In genomic region chr1:155011437-155011907, GRCh38 we compare ENCODE assay signal across 11 cellular contexts. TPM values are rescaled to one million over a fixed set of nuclear protein-coding genes. Genes with fewer than 3 reads are reported as not detected.
DNase-seq lines count a peak whose midpoint lies in the region; ATAC-seq and TF ChIP-seq lines count a peak whose summit lies in the region.
"Had no signal": no experiment of that assay in that cellular context is flagged by ENCODE, and none has a peak within 500 bp of the region (broad histone marks: within the 10 kb centered on the region; RNA-seq: fewer than 3 reads in every experiment).

No MANE protein-coding gene starts in this region.

- H2AK5ac ChIP-seq in neuronal stem cell (ENCODE audit: low read depth, low read length): peak overlapping the region; percentile 58

- H3K27me3 ChIP-seq in heart right ventricle (no peaks in the 10 kb centered on the region), ectodermal cell (ENCODE audit: control insufficient read depth, insufficient read depth, low read length, poor library complexity, severe bottlenecking) (no peaks in the 10 kb centered on the region), neuronal stem cell (ENCODE audit: control insufficient read depth in 3 of 3, insufficient read depth in 3 of 3, low read depth in 1 of 3, low read length in 3 of 3) (no peaks in the 10 kb centered on the region)

- no peak overlapping the region for H3K4ac ChIP-seq in neuronal stem cell (ENCODE audit: low read length)

- H3K4me3 ChIP-seq in heart right ventricle (no peak overlapping the region), ectodermal cell (ENCODE audit: insufficient read depth, low read depth, low read length) (no peak overlapping the region), neuronal stem cell (ENCODE audit: low read length in 2 of 2) (no peak overlapping the region)
- H3K4me3 ChIP-seq: smooth muscle cell had no signal

- no peak overlapping the region for H3K9ac ChIP-seq in neuronal stem cell (ENCODE audit: low read depth, low read length, poor library complexity)

- H3K9me3 ChIP-seq in heart right ventricle (no peaks in the 10 kb centered on the region), ectodermal cell (ENCODE audit: control insufficient read depth, low read length) (no peaks in the 10 kb centered on the region), neuronal stem cell (replicated peaks in 1 of 2; ENCODE audit: control insufficient read depth in 2 of 2, insufficient read depth in 1 of 2, low read depth in 1 of 2, low read length in 2 of 2) (no peaks in the 10 kb centered on the region)

- H2BK15ac ChIP-seq in neuronal stem cell (ENCODE audit: low read length): peak overlapping the region; percentile 74

- peak overlapping the region in 8 of 10 donors; percentile 31 to 95 (median 60) for H3K27ac ChIP-seq in heart right ventricle
- H3K27ac ChIP-seq in ectodermal cell (ENCODE audit: insufficient read depth, low read depth, low read length, poor library complexity, severe bottlenecking): peak overlapping the region; percentile 63
- H3K27ac ChIP-seq in neuronal stem cell (replicated peaks; ENCODE audit: low read length): peak overlapping the region; percentile 16

- no peak overlapping the region for H3K4me2 ChIP-seq in neuronal stem cell (ENCODE audit: insufficient read depth, low read length, poor library complexity, severe bottlenecking)
- H3K4me2 ChIP-seq: smooth muscle cell had no signal

- intact Hi-C loops in heart right ventricle (cut with DNase I) (loop anchor here in 1 of 10 donors (10.0 kb wide), 1 partner anchor 57 kb away; the partner anchor contains the start of gene PBXIP1), cardiac septum (cut with DNase I) (no loop called here)

- H3K18ac ChIP-seq in neuronal stem cell (ENCODE audit: low read length): peak overlapping the region; percentile 92

- peak overlapping the region; percentile 91 for H2BK5ac ChIP-seq in neuronal stem cell (ENCODE audit: low read length)

- TF ChIP-seq CTCF in heart right ventricle (IDR thresholded peaks at IDR 0.05): no peak

- no peak overlapping the region for H4K91ac ChIP-seq in neuronal stem cell (ENCODE audit: low read depth, low read length, poor library complexity)

- peak overlapping the region; percentile 24 for H2BK12ac ChIP-seq in neuronal stem cell (ENCODE audit: low read length)

- WGBS in heart right ventricle, 2 donors: 85 to 92% methylated on average over 6 of the region's 6 CpGs
- WGBS in ectodermal cell, 2 experiments: 95 to 98% methylated on average over 6 of the region's 6 CpGs
- WGBS in neuronal stem cell (ENCODE audit: extremely low coverage in 2 of 2, insufficient read length in 2 of 2, insufficient replicate concordance in 1 of 2), 2 donors: no CpG with 5 or more reads among the region's 6 CpGs

- no peak overlapping the region for H3K14ac ChIP-seq in neuronal stem cell (ENCODE audit: low read length)

- H2BK120ac ChIP-seq in neuronal stem cell (ENCODE audit: low read depth, low read length): no peak overlapping the region

- H3K79me1 ChIP-seq in neuronal stem cell (ENCODE audit: low read depth, low read length): peaks cover 3% of the 10 kb centered on the region

- H3K4me1 ChIP-seq in heart right ventricle (peaks cover 8 to 82% (median 52%) of the 10 kb centered on the region in 9 donors), ectodermal cell (ENCODE audit: control insufficient read depth, insufficient read depth, low read length) (peaks cover 40% of the 10 kb centered on the region), neuronal stem cell (ENCODE audit: control insufficient read depth in 2 of 2, insufficient read depth in 1 of 2, low read depth in 1 of 2, low read length in 2 of 2) (peaks cover 14 to 30% of the 10 kb centered on the region in 2 donors)

- H2AFZ ChIP-seq in neuronal stem cell (ENCODE audit: low read length): no peak overlapping the region

- no peak for ATAC-seq in heart right ventricle

- peaks cover 0 to 31% (median 9%) of the 10 kb centered on the region in 9 donors for H3K36me3 ChIP-seq in heart right ventricle
- H3K36me3 ChIP-seq in ectodermal cell (ENCODE audit: control insufficient read depth, insufficient read depth, low read length): peaks cover 4% of the 10 kb centered on the region
- peaks cover 11 to 12% of the 10 kb centered on the region in 2 donors for H3K36me3 ChIP-seq in neuronal stem cell (replicated peaks in 1 of 2; ENCODE audit: control insufficient read depth in 2 of 2, insufficient read depth in 2 of 2, low read length in 2 of 2)

- H4K8ac ChIP-seq in neuronal stem cell (ENCODE audit: low read depth, low read length): no peak overlapping the region

- DNase-seq in heart right ventricle (no peak), cardiac septum (ENCODE audit: low spot score) (no peak), neuronal stem cell (ENCODE audit: low spot score) (no peak), AG20443 (ENCODE audit: low spot score) (no peak), SW 1271 (lab: John Stamatoyannopoulos, UW) (no peak), AML-193 (lab: John Stamatoyannopoulos, UW) (no peak), NCI-H345 treated with DMSO at 0.1 percent for 48 hours (lab: John Stamatoyannopoulos, UW; ENCODE audit: unreplicated experiment) (no peak)

- H3K23ac ChIP-seq in neuronal stem cell (ENCODE audit: low read depth, low read length, poor library complexity): no peak overlapping the region

RNA-seq across cellular contexts. Expression of gene ZBTB7B, which starts 8.9 kb away (rescaled TPM):
- 10 to 100 TPM; 25.7 to 54.7 (median 34.5) TPM for total RNA-seq in heart right ventricle
- 10 to 100 TPM; 41.1 to 51.6 TPM for polyA plus RNA-seq in heart right ventricle
- 41.9 TPM for total RNA-seq in cardiac septum
- 11.4 TPM for polyA plus RNA-seq in ectodermal cell (2013, experiment 1 of 4)
- polyA plus RNA-seq in ectodermal cell (2013, experiment 2 of 4): 14.4 TPM
- 8.2 TPM for polyA plus RNA-seq in ectodermal cell (2013, experiment 3 of 4)
- 11.1 TPM for polyA plus RNA-seq in ectodermal cell (2013, experiment 4 of 4)
- polyA plus RNA-seq in neuronal stem cell (2013, experiment 1 of 2): 5.5 TPM
- 5.6 TPM for polyA plus RNA-seq in neuronal stem cell (2013, experiment 2 of 2)

RNA-seq across cellular contexts. Expression of gene LENEP, which starts 18.1 kb away (rescaled TPM):
- total RNA-seq in heart right ventricle: not detected
- polyA plus RNA-seq in heart right ventricle: not detected
- not detected for total RNA-seq in cardiac septum
- not detected for polyA plus RNA-seq in ectodermal cell (2013, experiment 1 of 4)
- polyA plus RNA-seq in ectodermal cell (2013, experiment 2 of 4): not detected
- 0.59 TPM for polyA plus RNA-seq in ectodermal cell (2013, experiment 3 of 4)
- 0.49 TPM for polyA plus RNA-seq in ectodermal cell (2013, experiment 4 of 4)
- polyA plus RNA-seq in neuronal stem cell (2013, experiment 1 of 2): not detected
- polyA plus RNA-seq in neuronal stem cell (2013, experiment 2 of 2): 0.10 TPM
- total RNA-seq: smooth muscle cell had no signal
- polyA plus RNA-seq: smooth muscle cell had no signal

RNA-seq across cellular contexts. Expression of gene DCST2, which starts 22.1 kb away (rescaled TPM):
- total RNA-seq in heart right ventricle: under 1 TPM in 9 of 10 donors, not detected in 1; 0.15 to 0.67 (median 0.30) TPM
- 1 to 10 TPM in 1 of 2 donors, under 1 TPM in 1; 0.38 to 1.8 TPM for polyA plus RNA-seq in heart right ventricle
- 0.51 TPM for total RNA-seq in cardiac septum
- polyA plus RNA-seq in ectodermal cell (2013, experiment 1 of 4): 2.0 TPM
- 2.2 TPM for polyA plus RNA-seq in ectodermal cell (2013, experiment 2 of 4)
- 2.4 TPM for polyA plus RNA-seq in ectodermal cell (2013, experiment 3 of 4)
- polyA plus RNA-seq in ectodermal cell (2013, experiment 4 of 4): 4.4 TPM
- polyA plus RNA-seq in neuronal stem cell (2013, experiment 1 of 2): 2.7 TPM
- polyA plus RNA-seq in neuronal stem cell (2013, experiment 2 of 2): 2.2 TPM
- total RNA-seq: smooth muscle cell had no signal

RNA-seq across cellular contexts. Expression of gene DCST1, which starts 22.2 kb away (rescaled TPM):
- total RNA-seq in heart right ventricle (not detected), cardiac septum (not detected)
- under 1 TPM in 1 of 2 donors, not detected in 1; 0.29 TPM for polyA plus RNA-seq in heart right ventricle
- not detected for polyA plus RNA-seq in ectodermal cell (2013, experiment 1 of 4)
- not detected for polyA plus RNA-seq in ectodermal cell (2013, experiment 2 of 4)
- not detected for polyA plus RNA-seq in ectodermal cell (2013, experiment 3 of 4)
- polyA plus RNA-seq in ectodermal cell (2013, experiment 4 of 4): not detected
- polyA plus RNA-seq in neuronal stem cell (2013, experiment 1 of 2): 0.03 TPM
- 0.06 TPM for polyA plus RNA-seq in neuronal stem cell (2013, experiment 2 of 2)
- total RNA-seq: frontal cortex, lung microvascular endothelial cell, smooth muscle cell had no signal
- polyA plus RNA-seq: smooth muscle cell had no signal

RNA-seq across cellular contexts. Expression of gene FLAD1, which starts 28.3 kb away (rescaled TPM):
- 10 to 100 TPM; 20.1 to 36.8 (median 24.1) TPM for total RNA-seq in heart right ventricle
- 10 to 100 TPM; 25.1 to 41.6 TPM for polyA plus RNA-seq in heart right ventricle
- 22.2 TPM for total RNA-seq in cardiac septum
- polyA plus RNA-seq in ectodermal cell (2013, experiment 1 of 4): 59.1 TPM
- polyA plus RNA-seq in ectodermal cell (2013, experiment 2 of 4): 69.3 TPM
- 50.1 TPM for polyA plus RNA-seq in ectodermal cell (2013, experiment 3 of 4)
- polyA plus RNA-seq in ectodermal cell (2013, experiment 4 of 4): 56.7 TPM
- 42.3 TPM for polyA plus RNA-seq in neuronal stem cell (2013, experiment 1 of 2)
- polyA plus RNA-seq in neuronal stem cell (2013, experiment 2 of 2): 41.1 TPM
